In the genomic region with DNA sequence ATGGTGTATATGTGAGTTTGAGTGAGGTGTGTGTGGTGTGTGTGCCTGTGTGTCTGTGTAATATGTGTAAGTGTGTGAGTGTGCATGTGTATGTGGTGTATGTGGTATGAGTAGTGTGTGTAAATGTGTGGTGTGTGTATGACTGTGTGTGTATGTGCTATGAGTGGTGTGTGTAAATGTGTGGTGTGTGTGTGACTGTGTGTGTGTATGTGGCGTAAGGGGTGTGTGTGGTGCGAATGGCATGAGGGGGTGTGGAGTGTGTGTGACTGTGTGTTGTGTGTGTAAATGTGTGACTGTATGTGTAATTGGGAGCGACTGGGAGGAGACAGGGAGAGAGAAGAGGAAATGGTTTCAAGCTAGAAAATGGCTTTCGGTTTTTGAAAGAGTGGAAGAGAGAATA, we compare ENCODE assay signal across 11 cellular contexts. TPM values are rescaled to one million over a fixed set of nuclear protein-coding genes. Genes with fewer than 3 reads are reported as not detected.
DNase-seq lines count a peak whose midpoint lies in the region; FAIRE-seq and TF ChIP-seq lines count a peak whose summit lies in the region.
"Had no signal": no experiment of that assay in that cellular context is flagged by ENCODE, and none has a peak within 500 bp of the region (broad histone marks: within the 10 kb centered on the region; RNA-seq: fewer than 3 reads in every experiment).

No MANE protein-coding gene starts in this region.

- no peaks in the 10 kb centered on the region for H3K4me1 ChIP-seq in mammary epithelial cell (ENCODE audit: insufficient read depth, low read length)
- H3K4me1 ChIP-seq in trophoblast cell (ENCODE audit: control insufficient read depth in 1 of 2, insufficient read depth in 2 of 2, low read length in 2 of 2) = no peaks in the 10 kb centered on the region
- H3K4me1 ChIP-seq: colonic mucosa had no signal

- no peak overlapping the region for H3K18ac ChIP-seq in trophoblast cell (ENCODE audit: low read length)

- H3K9me3 ChIP-seq in mammary epithelial cell (replicated peaks; ENCODE audit: insufficient read depth, low read length) (no peaks in the 10 kb centered on the region), trophoblast cell (ENCODE audit: insufficient read depth, low read depth, low read length) (no peaks in the 10 kb centered on the region)
- H3K9me3 ChIP-seq: colonic mucosa had no signal

- no TSS peak for BruUV-seq in mammary epithelial cell (replicated peaks; lab: Mats Ljungman, UMichigan)

- H4K12ac ChIP-seq in trophoblast cell (ENCODE audit: low read depth, low read length) = no peak overlapping the region

- peak overlapping the region; percentile 95 for H2AFZ ChIP-seq in mammary epithelial cell (ENCODE audit: low read depth, low read length)
- H2AFZ ChIP-seq in trophoblast cell (ENCODE audit: insufficient read depth, low read length, poor library complexity) = no peak overlapping the region

- dilution Hi-C loops in mammary epithelial cell (cut with HindIII; ENCODE audit: low sequenced_read_pairs) = no loop called here

- intact Hi-C loops in mammary epithelial cell (cut with micrococcal nuclease) = loop anchor here (1.0 to 10.0 kb wide), 2 partner anchors 24 to 631 kb away; a partner anchor contains a TSS

- H3K79me2 ChIP-seq in mammary epithelial cell (ENCODE audit: insufficient read depth, low read length) (no peaks in the 10 kb centered on the region), trophoblast cell (ENCODE audit: control insufficient read depth, insufficient read depth, low read length, poor library complexity) (peaks cover 2% of the 10 kb centered on the region)

- H3K79me1 ChIP-seq in trophoblast cell (ENCODE audit: low read length) = peaks cover 7% of the 10 kb centered on the region

- H2BK5ac ChIP-seq in trophoblast cell (ENCODE audit: low read depth, low read length, poor library complexity) = no peak overlapping the region

- H3K27me3 ChIP-seq in mammary epithelial cell (ENCODE audit: insufficient read depth, low read length) (no peaks in the 10 kb centered on the region), trophoblast cell (ENCODE audit: insufficient read depth, low read length) (no peaks in the 10 kb centered on the region)
- H3K27me3 ChIP-seq: colonic mucosa had no signal

- no peak overlapping the region for H3K14ac ChIP-seq in trophoblast cell (ENCODE audit: low read length)

- no peak overlapping the region for H2BK120ac ChIP-seq in trophoblast cell (ENCODE audit: insufficient read depth, low read length, poor library complexity)

- H2BK12ac ChIP-seq in trophoblast cell (ENCODE audit: low read length) = no peak overlapping the region

- in situ Hi-C loops in mammary epithelial cell (cut with MboI; ENCODE audit: low sequenced_read_pairs in 2 of 2) = no loop called here

- H3K4me3 ChIP-seq in mammary epithelial cell (replicated peaks in 1 of 3; ENCODE audit: insufficient read depth in 1 of 3, low read depth in 2 of 3, low read length in 3 of 3) = no peak overlapping the region
- H3K4me3 ChIP-seq in trophoblast cell (ENCODE audit: low read depth, low read length) = peak overlapping the region; percentile 57

- CTCF ChIA-PET in mammary epithelial cell (lab: Charles Lee; ENCODE audit: low non-redundant PET) = no interaction called here

- H3K36me3 ChIP-seq in mammary epithelial cell (ENCODE audit: insufficient read depth, low read length) = no peaks in the 10 kb centered on the region
- H3K36me3 ChIP-seq in trophoblast cell (ENCODE audit: control insufficient read depth in 1 of 2, insufficient read depth in 2 of 2, low read length in 2 of 2) = no peaks in the 10 kb centered on the region
- H3K36me3 ChIP-seq: colonic mucosa had no signal

- H3K27ac ChIP-seq in mammary epithelial cell (ENCODE audit: insufficient read depth, low read depth, low read length) (no peak overlapping the region), trophoblast cell (ENCODE audit: low read depth, low read length) (no peak overlapping the region)
- H3K27ac ChIP-seq: colonic mucosa, PC-9 had no signal

- H3K4me2 ChIP-seq in mammary epithelial cell (ENCODE audit: insufficient read depth, low read depth, low read length) (no peak overlapping the region), trophoblast cell (ENCODE audit: low read length) (no peak overlapping the region)

- H3K23ac ChIP-seq in trophoblast cell (ENCODE audit: low read length) = peak overlapping the region; percentile 91

- no peak for TF ChIP-seq CTCF in mammary epithelial cell (conservative IDR thresholded peaks at IDR 0.05 in 1 of 2, IDR thresholded peaks at IDR 0.05 in 1 of 2; ENCODE audit: extremely low read depth in 1 of 2, insufficient read depth in 1 of 2, low read depth in 1 of 2, low read length in 2 of 2)

- H4K91ac ChIP-seq in trophoblast cell (ENCODE audit: low read depth, low read length) = peak overlapping the region; percentile 7

- DNase-seq in GM12892 (ENCODE audit: insufficient read length) = no peak
- DNase-seq in NCI-H69 (lab: John Stamatoyannopoulos, UW) = peak; percentile 31
- no peak for DNase-seq in mammary epithelial cell
- DNase-seq in trophoblast cell = no peak
- DNase-seq in SHP77 (lab: John Stamatoyannopoulos, UW) = no peak
- no peak for DNase-seq in superior temporal gyrus (ENCODE audit: extremely low spot score)
- no peak for DNase-seq in erythroblast (lab: John Stamatoyannopoulos, UW)
- DNase-seq: foreskin melanocyte, PC-9 had no signal

- no peak overlapping the region for H3K9ac ChIP-seq in mammary epithelial cell (ENCODE audit: insufficient read depth, low read length)
- H3K9ac ChIP-seq in trophoblast cell (ENCODE audit: low read length) = no peak overlapping the region

- H4K8ac ChIP-seq in trophoblast cell (ENCODE audit: low read depth, low read length) = no peak overlapping the region

- WGBS in mammary epithelial cell (ENCODE audit: low coverage, missing lambda C conversion rate) = 76% methylated on average over 4 of the region's 4 CpGs
- WGBS in trophoblast cell (ENCODE audit: extremely low coverage, insufficient coverage, insufficient read length) = 100% methylated on average over 2 of the region's 4 CpGs

- TF ChIP-seq POLR2A in GM12892 (IDR thresholded peaks at IDR 0.05; ENCODE audit: low read depth, low read length) = no peak
- TF ChIP-seq POLR2A in erythroblast (IDR thresholded peaks at IDR 0.05; ENCODE audit: low read length) = no peak

- peak; percentile 46 for FAIRE-seq in GM12892 (lab: Jason Lieb, UNC)
- FAIRE-seq: TTC549 had no signal

- no peak overlapping the region for H3K4ac ChIP-seq in trophoblast cell (ENCODE audit: low read depth, low read length)

- no peaks in the 10 kb centered on the region for H4K20me1 ChIP-seq in mammary epithelial cell (ENCODE audit: insufficient read depth, low read length)

- H2AK5ac ChIP-seq in trophoblast cell (ENCODE audit: low read length) = no peak overlapping the region

RNA-seq across cellular contexts. Expression of a gene that starts 23.6 kb away (rescaled TPM):
- polyA plus RNA-seq in GM12892 (2012; ENCODE audit: missing spikeins) = 18.1 TPM
- 10 to 100 TPM; 26.2 to 30.2 TPM for total RNA-seq in mammary epithelial cell
- 13.5 TPM for polyA plus RNA-seq in mammary epithelial cell
- polyA minus RNA-seq in mammary epithelial cell = 42.2 TPM
- polyA plus RNA-seq in trophoblast cell (2013) = 18.8 and 19.3 TPM in 2 replicates

RNA-seq across cellular contexts. Expression of a gene that starts 54.1 kb away (rescaled TPM):
- 0.45 TPM for polyA plus RNA-seq in GM12892 (2012; ENCODE audit: missing spikeins)
- not detected for total RNA-seq in mammary epithelial cell
- polyA plus RNA-seq in mammary epithelial cell = not detected
- 4.5 TPM for polyA minus RNA-seq in mammary epithelial cell
- polyA plus RNA-seq in trophoblast cell (2013) = 461 and 519 TPM in 2 replicates
- total RNA-seq: colonic mucosa, PC-9 had no signal
